Comparison of ENCODE assay signal across 3 cellular contexts in the genomic region with DNA sequence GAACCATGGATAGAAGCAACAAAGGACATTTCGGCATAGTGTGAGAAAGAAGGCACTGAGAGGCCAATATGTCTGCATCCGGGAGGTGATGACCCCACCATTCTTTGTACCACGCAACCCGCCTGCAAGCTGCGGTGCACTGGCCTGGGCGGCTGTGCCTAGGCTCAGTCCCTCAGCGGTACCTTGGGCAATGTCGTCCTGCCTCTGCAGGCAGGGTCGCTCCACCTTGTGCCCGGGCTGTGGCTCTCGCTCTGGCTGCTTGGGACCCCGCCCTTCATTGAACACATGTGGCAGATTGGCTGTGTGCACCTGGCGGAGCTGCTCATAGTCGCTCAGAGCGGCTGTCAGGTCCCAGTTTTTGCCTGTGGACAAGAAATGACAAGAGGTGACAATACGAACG.
"Had no signal": no experiment of that assay in that cellular context is flagged by ENCODE, and none has a peak within 500 bp of the region (broad histone marks: within the 10 kb centered on the region; RNA-seq: fewer than 3 reads in every experiment).

No MANE protein-coding gene starts in this region.

- H3K4me3 ChIP-seq: GM12878 had no signal

- ATAC-seq: GM12878 had no signal

- DNase-seq: GDM1, GF-D8 had no signal
